Comparison of ENCODE assay signal across 1 cellular context in genomic region chr6:69617163-69617562, GRCh38.
TF ChIP-seq lines count a peak whose summit lies in the region.

No MANE protein-coding gene starts in this region.

TF ChIP-seq in K562, 482 proteins besides CTCF, POLR2A, EP300 and RAD21 (continued from another document):
- TF ChIP-seq ZNF121 (CRISPR knock-in tag; conservative IDR thresholded peaks at IDR 0.05) (no peak), ZHX1 (conservative IDR thresholded peaks at IDR 0.05; ENCODE audit: low read length) (peak; percentile 84; the same call in 1 of the 2 replicates), CBX5 (IDR thresholded peaks at IDR 0.05; ENCODE audit: borderline replicate concordance, low read depth) (no peak), XRCC3 (IDR thresholded peaks at IDR 0.05) (no peak), YY1 (IDR thresholded peaks at IDR 0.05; ENCODE audit: borderline replicate concordance in 1 of 3, control insufficient read depth in 1 of 3, extremely low read depth in 1 of 3, insufficient read depth in 3 of 3, insufficient read length in 1 of 3, insufficient replicate concordance in 2 of 3, low read depth in 1 of 3, low read length in 2 of 3) (peak; percentile 34 to 91 (median 70)), XRCC5 (IDR thresholded peaks at IDR 0.05; ENCODE audit: low read depth, low read length) (no peak), MAFG (tag; conservative IDR thresholded peaks at IDR 0.05) (no peak), ZFP30 (CRISPR knock-in tag; IDR thresholded peaks at IDR 0.05; ENCODE audit: borderline replicate concordance) (no peak), TARDBP (IDR thresholded peaks at IDR 0.05) (no peak), HMBOX1 (IDR thresholded peaks at IDR 0.05) (no peak), BCL6 (CRISPR knock-in tag; IDR thresholded peaks at IDR 0.05) (no peak), DPF2 (IDR thresholded peaks at IDR 0.05) (no peak), SRSF9 (IDR thresholded peaks at IDR 0.05; ENCODE audit: borderline replicate concordance, low read depth, low read length) (no peak), MEF2A (IDR thresholded peaks at IDR 0.05; ENCODE audit: control insufficient read depth, low read depth, low read length) (no peak), NFXL1 (CRISPR knock-in tag; IDR thresholded peaks at IDR 0.05) (no peak), HMG20B (CRISPR knock-in tag; IDR thresholded peaks at IDR 0.05) (no peak), TEAD2 (tag; IDR thresholded peaks at IDR 0.05) (no peak), TEAD4 (IDR thresholded peaks at IDR 0.05; ENCODE audit: low read length) (peak; percentile 49), TEAD4 (CRISPR knock-in tag; IDR thresholded peaks at IDR 0.05; ENCODE audit: borderline replicate concordance) (no peak), NR1H2 (CRISPR knock-in tag; IDR thresholded peaks at IDR 0.05) (no peak), L3MBTL2 (IDR thresholded peaks at IDR 0.05) (no peak), HBP1 (CRISPR knock-in tag; IDR thresholded peaks at IDR 0.05) (no peak), KAT2B (IDR thresholded peaks at IDR 0.05; ENCODE audit: low read depth, low read length) (no peak)
